ENCODE assay signal across 8 cellular contexts in the genomic region with DNA sequence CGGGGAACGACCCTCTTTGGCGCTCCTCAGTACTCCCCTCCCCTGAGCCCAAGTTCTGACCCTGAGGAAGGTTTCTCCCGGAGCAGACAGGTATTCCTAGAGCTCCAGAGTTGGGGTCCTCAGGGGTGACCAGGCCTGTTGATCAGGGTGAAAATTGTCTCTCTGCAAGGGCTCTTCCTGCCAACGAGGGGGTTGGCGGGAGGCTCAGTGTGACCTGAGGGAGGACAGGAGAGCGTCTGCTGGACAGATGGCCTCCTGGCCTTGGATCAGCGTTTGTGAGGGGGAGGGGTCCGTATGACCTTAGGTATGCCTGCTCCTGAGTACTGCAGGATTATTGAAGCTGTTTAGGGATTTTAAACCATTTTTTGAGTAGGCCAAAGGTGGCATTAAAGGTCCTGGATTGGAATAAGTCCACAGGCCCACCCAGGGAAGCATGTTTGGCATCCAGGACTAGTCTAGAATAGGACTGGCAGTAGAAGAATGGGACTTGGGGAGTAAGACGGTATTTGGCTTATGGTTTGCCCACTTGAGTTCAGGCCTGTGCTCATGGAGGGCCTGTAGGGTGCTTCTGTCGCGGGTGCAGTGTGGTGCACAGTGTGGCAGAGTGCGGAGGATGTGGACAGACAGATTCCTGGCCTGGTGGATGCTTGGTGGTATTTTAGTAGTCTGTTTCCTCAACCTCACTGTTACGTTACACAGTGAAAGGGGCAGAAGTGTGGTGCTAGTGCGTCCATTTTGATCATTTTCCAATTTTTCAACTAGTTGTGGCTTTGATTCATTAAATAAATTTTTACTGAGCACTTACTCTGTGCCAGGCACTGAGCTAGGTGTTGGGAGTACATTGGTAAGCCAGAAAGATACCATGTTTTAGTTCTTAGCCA. TPM values are rescaled to one million over a fixed set of nuclear protein-coding genes. Genes with fewer than 3 reads are reported as not detected.
DNase-seq lines count a peak whose midpoint lies in the region; ATAC-seq and TF ChIP-seq lines count a peak whose summit lies in the region.

No MANE protein-coding gene starts in this region.

- peak overlapping the region; percentile 76 for H2AFZ ChIP-seq in parathyroid adenoma

- no peaks in the 10 kb centered on the region for H3K9me3 ChIP-seq in DOHH2 (ENCODE audit: control insufficient read depth, insufficient read depth, low read length)
- H3K9me3 ChIP-seq in Peyer's patch, result no peaks in the 10 kb centered on the region
- no peaks in the 10 kb centered on the region for H3K9me3 ChIP-seq in parathyroid adenoma (ENCODE audit: control insufficient read depth, low read length)

- peak in 1 of 2 donors; percentile 9 for TF ChIP-seq POLR2A in Peyer's patch (IDR thresholded peaks at IDR 0.05)

- DNase-seq in Peyer's patch (peak in 2 of 3 donors; percentile 47 to 65), activated gamma-delta T cell treated with Interleukin-2 at 50 U/mL for 16 hours (peak; percentile 42), globus pallidus (ENCODE audit: low spot score) (peak; percentile 30), NCI-H2171 (lab: John Stamatoyannopoulos, UW) (no peak)

- no peaks in the 10 kb centered on the region for H3K9me2 ChIP-seq in DOHH2 (replicated peaks; ENCODE audit: control insufficient read depth, low read length)

- H3K4me2 ChIP-seq in DOHH2 (ENCODE audit: low read length) (peak overlapping the region; percentile 98), parathyroid adenoma (ENCODE audit: low read length) (peak overlapping the region; percentile 80)

- TF ChIP-seq CTCF in DOHH2 (IDR thresholded peaks at IDR 0.05; ENCODE audit: low read depth, low read length, poor library complexity, severe bottlenecking) (no peak), Peyer's patch (IDR thresholded peaks at IDR 0.05) (peak in 4 of 6 experiments; percentile 4 to 25 (median 20)), parathyroid adenoma (IDR thresholded peaks at IDR 0.05) (no peak)

- H3K36me3 ChIP-seq in DOHH2 (ENCODE audit: control insufficient read depth, low read length) (peaks cover 31% of the 10 kb centered on the region), Peyer's patch (no peaks in the 10 kb centered on the region), parathyroid adenoma (ENCODE audit: control insufficient read depth, insufficient read depth, low read length) (no peaks in the 10 kb centered on the region)

- H3K9ac ChIP-seq in parathyroid adenoma, result peak overlapping the region; percentile 61

- peaks cover 8% of the 10 kb centered on the region; the same call in 1 of the 2 replicates for H4K20me1 ChIP-seq in DOHH2 (ENCODE audit: control insufficient read depth, insufficient read depth, low read depth, low read length)

- peak; percentile 6 for ATAC-seq in HG03025 (IDR thresholded peaks at IDR 0.05; ENCODE audit: low FRiP score, unreplicated experiment)
- no peak for ATAC-seq in GM18498 (IDR thresholded peaks at IDR 0.05; ENCODE audit: unreplicated experiment)

- H3K27me3 ChIP-seq in DOHH2 (ENCODE audit: control insufficient read depth, low read length), result no peaks in the 10 kb centered on the region
- H3K27me3 ChIP-seq in Peyer's patch, result no peaks in the 10 kb centered on the region
- no peaks in the 10 kb centered on the region for H3K27me3 ChIP-seq in parathyroid adenoma (ENCODE audit: control insufficient read depth, insufficient read depth, low read length)

- H3K4me1 ChIP-seq in DOHH2 (ENCODE audit: control insufficient read depth, low read length), result peaks cover 39% of the 10 kb centered on the region
- H3K4me1 ChIP-seq in Peyer's patch, result peaks cover 0 to 70% (median 18%) of the 10 kb centered on the region in 4 donors
- no peaks in the 10 kb centered on the region for H3K4me1 ChIP-seq in parathyroid adenoma

- H3K4me3 ChIP-seq in DOHH2 (ENCODE audit: low read length), result peak overlapping the region; percentile 99
- H3K4me3 ChIP-seq in Peyer's patch, result peak overlapping the region; percentile 85 to 96 (median 89)
- peak overlapping the region; percentile 73 for H3K4me3 ChIP-seq in parathyroid adenoma (ENCODE audit: low read depth, low read length)

- peaks cover 11% of the 10 kb centered on the region; the same call in 1 of the 2 replicates for H3F3A ChIP-seq in DOHH2 (ENCODE audit: control insufficient read depth, insufficient read depth)

- peak overlapping the region; percentile 74 for H3K27ac ChIP-seq in DOHH2 (ENCODE audit: low read depth, low read length)
- peak overlapping the region; percentile 99 to 100 (median 100) for H3K27ac ChIP-seq in Peyer's patch
- peak overlapping the region; percentile 72 for H3K27ac ChIP-seq in parathyroid adenoma

- H3K79me2 ChIP-seq in DOHH2 (ENCODE audit: control insufficient read depth, low read length) (peaks cover 67% of the 10 kb centered on the region), parathyroid adenoma (peaks cover 34% of the 10 kb centered on the region)

RNA-seq across cellular contexts. Expression of a gene that starts 1.0 kb away (rescaled TPM):
- 10 to 100 TPM; 25.6 to 47.6 (median 40.9) TPM for total RNA-seq in Peyer's patch

RNA-seq across cellular contexts. Expression of a gene that starts 33.4 kb away (rescaled TPM):
- total RNA-seq in Peyer's patch, result 10 to 100 TPM; 35.9 to 75.1 (median 61.7) TPM

Comparison
In these comparisons a context has a peak if more than half of its experiments do, and no peak if none do; other contexts are left out.
1. CTCF ChIP-seq: peak in Peyer's patch (4 of 6); none in DOHH2 (single experiment) and parathyroid adenoma (single experiment).
2. Peak in every context shown above with its lines, with median percentiles within 50 percentile points of each other: H3K27ac ChIP-seq and H3K4me3 ChIP-seq.